In genomic region chr1:168422203-168422848, GRCh38 we compare ENCODE assay signal across 23 cellular contexts.
A peak's percentile ranks its signal among the peaks of the same experiment; 100 is the strongest.
DNase-seq lines count a peak whose midpoint lies in the region; ATAC-seq, FAIRE-seq and TF ChIP-seq lines count a peak whose summit lies in the region.
"Had no signal": no experiment of that assay in that cellular context is flagged by ENCODE, and none has a peak within 500 bp of the region (broad histone marks: within the 10 kb centered on the region; RNA-seq: fewer than 3 reads in every experiment).

No MANE protein-coding gene starts in this region.

- no TSS peak for BruUV-seq in K562 (replicated peaks; lab: Mats Ljungman, UMichigan)

- no peaks in the 10 kb centered on the region for H3K36me3 ChIP-seq in K562 (ENCODE audit: control insufficient read depth, insufficient read depth, low read length)
- H3K36me3 ChIP-seq: BLaER1, neural progenitor cell, thyroid gland had no signal

- peak overlapping the region; percentile 42 to 70 for H3K27ac Mint-ChIP-seq in natural killer cell treated with Interleukin-12 subunit alpha and Interleukin-12 subunit beta and Interleukin-15 and Interleukin-18, amount 100 ng/mL, for 72 hours
- H3K27ac Mint-ChIP-seq in natural killer cell: no peak overlapping the region
- H3K27ac Mint-ChIP-seq: mesothelial cell of epicardium; neural progenitor cell; stimulated activated memory B cell treated with anti-CD40 and anti-IgM and Interleukin-4, amounts not matched to agents 10 μg/mL and 1 μg/mL and 100 μg/mL, for 72 hours had no signal

- no peak for ATAC-seq in natural killer cell treated with Interleukin-12 subunit alpha and Interleukin-12 subunit beta and Interleukin-15 and Interleukin-18, amount 100 ng/mL, for 72 hours
- ATAC-seq in natural killer cell (no peak), K562 (peak; percentile 75), HG03469 (IDR thresholded peaks at IDR 0.05; ENCODE audit: unreplicated experiment) (no peak), GM19035 (IDR thresholded peaks at IDR 0.05; ENCODE audit: unreplicated experiment) (no peak)
- ATAC-seq: stimulated activated memory B cell treated with anti-CD40 and anti-IgM and Interleukin-4, amounts not matched to agents 10 μg/mL and 1 μg/mL and 100 μg/mL, for 72 hours had no signal

- peak overlapping the region; percentile 20 for H3K4me3 Mint-ChIP-seq in natural killer cell treated with Interleukin-12 subunit alpha and Interleukin-12 subunit beta and Interleukin-15 and Interleukin-18, amount 100 ng/mL, for 72 hours
- H3K4me3 Mint-ChIP-seq in natural killer cell: no peak overlapping the region
- H3K4me3 Mint-ChIP-seq: mesothelial cell of epicardium; neural progenitor cell; stimulated activated memory B cell treated with anti-CD40 and anti-IgM and Interleukin-4, amounts not matched to agents 10 μg/mL and 1 μg/mL and 100 μg/mL, for 72 hours had no signal

- 5% methylated on average over 1 of the region's 1 CpG for WGBS in K562 (ENCODE audit: insufficient coverage, low coverage, missing lambda C conversion rate)

- intact Hi-C loops in natural killer cell (cut with micrococcal nuclease) (no loop called here), K562 (cut with micrococcal nuclease) (loop anchor here (2.0 kb wide), 1 partner anchor 80 kb away; no protein-coding TSS in a partner anchor)

- H3K4me1 Mint-ChIP-seq in natural killer cell treated with Interleukin-12 subunit alpha and Interleukin-12 subunit beta and Interleukin-15 and Interleukin-18, amount 100 ng/mL, for 72 hours (ENCODE audit: low read depth in 2 of 2): peaks cover 24 to 27% of the 10 kb centered on the region in 2 donors
- H3K4me1 Mint-ChIP-seq in natural killer cell: peaks cover 13 to 20% of the 10 kb centered on the region in 2 donors
- H3K4me1 Mint-ChIP-seq: neural progenitor cell; stimulated activated memory B cell treated with anti-CD40 and anti-IgM and Interleukin-4, amounts not matched to agents 10 μg/mL and 1 μg/mL and 100 μg/mL, for 72 hours had no signal

- H4K20me1 ChIP-seq in K562 (replicated peaks; ENCODE audit: control insufficient read depth, insufficient read depth, low read length): no peaks in the 10 kb centered on the region
- H4K20me1 ChIP-seq: BLaER1 had no signal

- TF ChIP-seq POLR2A in K562 (conservative IDR thresholded peaks at IDR 0.05): no peak

- no peaks in the 10 kb centered on the region for H3K9me3 ChIP-seq in K562 (replicated peaks; ENCODE audit: control insufficient read depth, insufficient read depth, low read depth, low read length)
- H3K9me3 ChIP-seq: BLaER1, thyroid gland had no signal

- no peak overlapping the region for H3K4me2 ChIP-seq in K562 (ENCODE audit: insufficient read depth, low read length)
- H3K4me2 ChIP-seq: BLaER1, neural progenitor cell had no signal

- in situ Hi-C loops in K562 (cut with MboI): no loop called here

- H2AFZ ChIP-seq in K562 (ENCODE audit: low read depth, low read length): no peak overlapping the region
- H2AFZ ChIP-seq: neural progenitor cell had no signal

- H3K27ac ChIP-seq in K562 (ENCODE audit: extremely low read depth, low read depth, low read length): no peak overlapping the region
- H3K27ac ChIP-seq: BLaER1, coronary artery, neural progenitor cell, thyroid gland had no signal

- H3K27me3 ChIP-seq in K562 (ENCODE audit: control insufficient read depth in 2 of 2, insufficient read depth in 2 of 2, low read length in 2 of 2): 0 out of 5 replicates have a peak, but pooled peaks cover 0 to 4% of the 10 kb centered on the region in 2 experiments
- H3K27me3 ChIP-seq: BLaER1, neural progenitor cell, thyroid gland had no signal

- TF ChIP-seq CTCF in natural killer cell (IDR thresholded peaks at IDR 0.05): no peak
- peak; percentile 41 to 54 (median 49) for TF ChIP-seq CTCF in K562 (IDR thresholded peaks at IDR 0.05 in 2 of 3, conservative IDR thresholded peaks at IDR 0.05 in 1 of 3; ENCODE audit: insufficient read depth in 2 of 3, low read depth in 1 of 3, low read length in 3 of 3)

- H3K9me1 ChIP-seq in K562 (ENCODE audit: control insufficient read depth, insufficient read depth, low read length): no peaks in the 10 kb centered on the region

- H3K9ac ChIP-seq in K562 (ENCODE audit: insufficient read depth in 1 of 2, low read depth in 2 of 2, low read length in 2 of 2): no peak overlapping the region
- H3K9ac ChIP-seq: BLaER1, neural progenitor cell had no signal

- no peaks in the 10 kb centered on the region for H3K9me3 Mint-ChIP-seq in natural killer cell treated with Interleukin-12 subunit alpha and Interleukin-12 subunit beta and Interleukin-15 and Interleukin-18, amount 100 ng/mL, for 72 hours
- no peaks in the 10 kb centered on the region for H3K9me3 Mint-ChIP-seq in natural killer cell
- H3K9me3 Mint-ChIP-seq: mesothelial cell of epicardium; neural progenitor cell; stimulated activated memory B cell treated with anti-CD40 and anti-IgM and Interleukin-4, amounts not matched to agents 10 μg/mL and 1 μg/mL and 100 μg/mL, for 72 hours had no signal

- no peak overlapping the region for H3K4me3 ChIP-seq in K562
- H3K4me3 ChIP-seq: BLaER1, coronary artery, neural progenitor cell, thyroid gland had no signal

- no peak for FAIRE-seq in K562 (lab: Jason Lieb, UNC)
- FAIRE-seq: endothelial cell of umbilical vein, frontal cortex had no signal

- DNase-seq in NCI-H1417 (lab: John Stamatoyannopoulos, UW) (peak in 2 of 3 experiments; percentile 44 to 72), NCI-H1417 treated with DMSO at 0.1 percent for 48 hours (lab: John Stamatoyannopoulos, UW) (no peak), natural killer cell (no peak), K562 (ENCODE audit: extremely low read depth in 1 of 4, low spot score in 3 of 4) (peak in 1 of 4 experiments; percentile 21), anterior cingulate cortex (lab: John Stamatoyannopoulos, UW) (no peak)
- no peak for DNase-seq in natural killer cell treated with Interleukin-12 subunit alpha and Interleukin-12 subunit beta and Interleukin-15 and Interleukin-18, amount 100 ng/mL, for 72 hours (ENCODE audit: low spot score)
- DNase-seq: activated effector memory CD4-positive, alpha-beta T cell treated with Interleukin-2 at 50 U/mL for 16 hours; DMS 273 treated with DMSO at 0.1 percent for 48 hours; NCI-H1694 treated with DMSO at 0.1 percent for 48 hours; NCI-H510A; SIG-M5; stimulated activated CD4-positive, alpha-beta T cell treated with anti-CD3 and anti-CD28 coated beads, Interleukin-15, amount 100 ng/mL, for 24 hours; T-helper 2 cell; thyroid gland had no signal

- no peaks in the 10 kb centered on the region for H3K79me2 ChIP-seq in K562 (ENCODE audit: control insufficient read depth, insufficient read depth, low read length)

- no peaks in the 10 kb centered on the region for H3K4me1 ChIP-seq in K562 (replicated peaks in 1 of 2; ENCODE audit: control insufficient read depth in 2 of 2, insufficient read depth in 2 of 2, low read length in 2 of 2)
- H3K4me1 ChIP-seq: BLaER1, neural progenitor cell, thyroid gland had no signal

- POLR2A ChIA-PET in K562 (lab: Yijun Ruan, JAX): interaction anchor here (1.2 kb wide), 3 partner anchors 12 to 80 kb away, joined by 3 to 6 read pairs (median 3); no protein-coding TSS in a partner anchor

- CTCF ChIA-PET in K562 (lab: Yijun Ruan, JAX; ENCODE audit: low intra/inter-chr PET ratio): interaction anchor here (2.2 kb wide), 1 partner anchor 80 kb away, joined by 7 read pairs; no protein-coding TSS in a partner anchor

- peak; percentile 44 to 56; a peak in 3 of 4 replicates for TF ChIP-seq RAD21 in K562 (CRISPR knock-in tag; conservative IDR thresholded peaks at IDR 0.05 in 1 of 2, IDR thresholded peaks at IDR 0.05 in 1 of 2)

- H3K36me3 Mint-ChIP-seq in natural killer cell treated with Interleukin-12 subunit alpha and Interleukin-12 subunit beta and Interleukin-15 and Interleukin-18, amount 100 ng/mL, for 72 hours: no peaks in the 10 kb centered on the region
- H3K36me3 Mint-ChIP-seq in natural killer cell: no peaks in the 10 kb centered on the region
- H3K36me3 Mint-ChIP-seq: mesothelial cell of epicardium; neural progenitor cell; stimulated activated memory B cell treated with anti-CD40 and anti-IgM and Interleukin-4, amounts not matched to agents 10 μg/mL and 1 μg/mL and 100 μg/mL, for 72 hours had no signal

- H3K27me3 Mint-ChIP-seq in natural killer cell treated with Interleukin-12 subunit alpha and Interleukin-12 subunit beta and Interleukin-15 and Interleukin-18, amount 100 ng/mL, for 72 hours: no peaks in the 10 kb centered on the region
- H3K27me3 Mint-ChIP-seq in natural killer cell (ENCODE audit: low read depth in 2 of 2): peaks cover 0 to 5% of the 10 kb centered on the region in 2 donors

- no peak for TF ChIP-seq EP300 in K562 (IDR thresholded peaks at IDR 0.05; ENCODE audit: low read length)

TF ChIP-seq in K562, 482 proteins besides CTCF, POLR2A, EP300 and RAD21:
- TF ChIP-seq TCF15 (CRISPR knock-in tag; IDR thresholded peaks at IDR 0.05) (no peak), RFX1 (IDR thresholded peaks at IDR 0.05) (peak; percentile 60), NFXL1 (CRISPR knock-in tag; IDR thresholded peaks at IDR 0.05) (no peak), ESRRA (IDR thresholded peaks at IDR 0.05; ENCODE audit: borderline replicate concordance, low read depth) (peak; percentile 56; the same call in 1 of the 2 replicates), CREB1 (IDR thresholded peaks at IDR 0.05) (no peak), CREB1 (CRISPR knock-in tag; IDR thresholded peaks at IDR 0.05) (no peak), CTCFL (IDR thresholded peaks at IDR 0.05; ENCODE audit: borderline replicate concordance, insufficient read depth, low read depth, low read length, poor library complexity, severe bottlenecking) (no peak), ZNF212 (CRISPR knock-in tag; IDR thresholded peaks at IDR 0.05) (no peak)
TF ChIP-seq in K562: peak in this region for 2.

Comparison
In these comparisons a context has a peak if more than half of its experiments do, and no peak if none do; other contexts are left out.
1. DNase-seq: peak in NCI-H1417 (2 of 3); none in NCI-H1417 treated with DMSO at 0.1 percent for 48 hours (single experiment), natural killer cell treated with Interleukin-12 subunit alpha and Interleukin-12 subunit beta and Interleukin-15 and Interleukin-18, amount 100 ng/mL, for 72 hours (single experiment), natural killer cell (single experiment) and anterior cingulate cortex (0 of 58).
2. H3K27ac Mint-ChIP-seq: peak in natural killer cell treated with Interleukin-12 subunit alpha and Interleukin-12 subunit beta and Interleukin-15 and Interleukin-18, amount 100 ng/mL, for 72 hours (2 of 2); none in natural killer cell (0 of 2).